In the genomic region with DNA sequence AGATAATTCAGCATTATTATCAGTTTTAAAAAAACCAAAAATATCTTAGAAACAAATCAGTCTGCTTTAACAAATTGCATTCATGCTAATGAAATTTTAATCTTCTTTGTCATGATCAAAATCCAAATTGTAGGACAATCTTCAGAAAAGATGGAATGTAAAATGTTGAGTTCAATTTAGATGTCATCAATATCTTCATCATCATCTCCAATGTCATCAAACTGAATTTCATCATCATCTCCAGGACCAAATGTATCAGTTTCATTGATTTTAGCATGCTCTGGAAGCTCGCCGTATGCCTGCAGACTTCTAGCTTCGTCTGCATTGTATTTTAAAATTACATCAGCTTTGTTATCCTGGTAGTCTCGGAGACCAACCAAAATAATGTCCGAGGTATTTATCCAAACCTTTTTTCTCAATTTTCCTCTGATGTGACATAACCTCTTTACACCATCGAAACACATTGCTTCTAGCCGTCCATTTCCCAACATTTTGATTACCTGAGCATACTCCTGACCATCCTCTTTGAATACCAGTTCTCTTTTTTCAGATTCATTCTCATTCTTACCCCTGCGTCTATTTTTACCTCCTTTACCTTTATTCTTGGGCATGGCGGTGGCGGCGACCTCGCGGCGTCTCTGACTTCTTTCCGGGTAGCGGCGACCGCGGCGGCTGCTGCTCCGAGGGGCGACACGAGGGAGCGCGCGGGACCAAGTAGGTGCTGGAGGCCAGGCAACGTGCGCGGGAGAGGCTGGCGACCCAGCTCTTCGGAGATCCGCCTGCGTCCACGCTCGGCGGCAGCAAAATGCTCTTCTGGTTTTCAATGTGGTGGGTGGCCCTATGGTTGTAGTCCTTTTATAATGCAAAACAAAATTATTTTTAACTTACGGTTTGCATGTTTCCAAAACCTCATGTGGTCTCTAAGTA, we compare ENCODE assay signal across 8 cellular contexts. TPM values are rescaled to one million over a fixed set of nuclear protein-coding genes. Genes with fewer than 3 reads are reported as not detected.
A peak's percentile ranks its signal among the peaks of the same experiment; 100 is the strongest.
DNase-seq lines count a peak whose midpoint lies in the region; ATAC-seq and TF ChIP-seq lines count a peak whose summit lies in the region.
"Not testable (repeated sequence)": the region's sequence is repeated elsewhere in the genome, so short reads cannot be mapped to it uniquely, and the experiment has no call there.
"Had no signal": no experiment of that assay in that cellular context is flagged by ENCODE, and none has a peak within 500 bp of the region (broad histone marks: within the 10 kb centered on the region; RNA-seq: fewer than 3 reads in every experiment).

No MANE protein-coding gene starts in this region.

- H3K4me3 ChIP-seq in iPS-20b (ENCODE audit: low read length): peak overlapping the region; percentile 33; the same call in 1 of the 2 replicates
- H3K4me3 ChIP-seq in trophoblast cell (ENCODE audit: low read depth, low read length): not testable (repeated sequence)

- H3K4me1 Mint-ChIP-seq in activated T-cell treated with anti-CD3 and anti-CD28 coated beads, Interleukin-2, amount 50 U/mL, for 24 hours (ENCODE audit: low read depth); central memory CD8-positive, alpha-beta T cell: not testable (repeated sequence)

- peak; percentile 50 for ATAC-seq in HG03354 (IDR thresholded peaks at IDR 0.05; ENCODE audit: poor library complexity, severe bottlenecking, unreplicated experiment)
- not testable (repeated sequence) for ATAC-seq in central memory CD8-positive, alpha-beta T cell (replicated peaks; ENCODE audit: extremely low read depth, poor library complexity, severe bottlenecking)

- peak; percentile 13 for DNase-seq in Daoy (ENCODE audit: low read depth)
- DNase-seq in activated T-cell treated with anti-CD3 and anti-CD28 coated beads, Interleukin-2, amount 50 U/mL, for 24 hours: peak; percentile 28
- not testable (repeated sequence) for DNase-seq in central memory CD8-positive, alpha-beta T cell (ENCODE audit: low spot score in 2 of 2)
- peak; percentile 26 to 48 for DNase-seq in trophoblast cell

- not testable (repeated sequence) for H3K27ac Mint-ChIP-seq in activated T-cell treated with anti-CD3 and anti-CD28 coated beads, Interleukin-2, amount 50 U/mL, for 24 hours; central memory CD8-positive, alpha-beta T cell (ENCODE audit: low read depth)

- not testable (repeated sequence) for H3K36me3 ChIP-seq in iPS-20b (ENCODE audit: insufficient read depth, low read depth, low read length); trophoblast cell (ENCODE audit: control insufficient read depth in 1 of 2, insufficient read depth in 2 of 2, low read length in 2 of 2)

- H4K8ac ChIP-seq in trophoblast cell (ENCODE audit: low read depth, low read length): not testable (repeated sequence)

- not testable (repeated sequence) for H3K18ac ChIP-seq in trophoblast cell (ENCODE audit: low read length)

- peak; percentile 42 for TF ChIP-seq POLR2A in Raji (IDR thresholded peaks at IDR 0.05; ENCODE audit: insufficient read depth, low read depth, low read length)

- peaks cover 19% of the 10 kb centered on the region for H3K27me3 Mint-ChIP-seq in activated T-cell treated with anti-CD3 and anti-CD28 coated beads, Interleukin-2, amount 50 U/mL, for 24 hours
- H3K27me3 Mint-ChIP-seq in central memory CD8-positive, alpha-beta T cell: peaks cover 11% of the 10 kb centered on the region

- not testable (repeated sequence) for H3K14ac ChIP-seq in trophoblast cell (ENCODE audit: low read length)

- H2BK5ac ChIP-seq in trophoblast cell (ENCODE audit: low read depth, low read length, poor library complexity): not testable (repeated sequence)

- H3K9me3 Mint-ChIP-seq in activated T-cell treated with anti-CD3 and anti-CD28 coated beads, Interleukin-2, amount 50 U/mL, for 24 hours; central memory CD8-positive, alpha-beta T cell: not testable (repeated sequence)

- H2AK5ac ChIP-seq in trophoblast cell (ENCODE audit: low read length): not testable (repeated sequence)

- not testable (repeated sequence) for H2BK12ac ChIP-seq in trophoblast cell (ENCODE audit: low read length)

- H2BK120ac ChIP-seq in trophoblast cell (ENCODE audit: insufficient read depth, low read length, poor library complexity): not testable (repeated sequence)

- peak overlapping the region; percentile 1 for H3K4me3 Mint-ChIP-seq in activated T-cell treated with anti-CD3 and anti-CD28 coated beads, Interleukin-2, amount 50 U/mL, for 24 hours
- H3K4me3 Mint-ChIP-seq in central memory CD8-positive, alpha-beta T cell: peak overlapping the region; percentile 23

- not testable (repeated sequence) for H3K9ac ChIP-seq in iPS-20b (ENCODE audit: low read depth, low read length); trophoblast cell (ENCODE audit: low read length)

- not testable (repeated sequence) for H3K27ac ChIP-seq in iPS-20b (ENCODE audit: low read length); trophoblast cell (ENCODE audit: low read depth, low read length)

- not testable (repeated sequence) for H2AFZ ChIP-seq in trophoblast cell (ENCODE audit: insufficient read depth, low read length, poor library complexity)

- not testable (repeated sequence) for H3K27me3 ChIP-seq in iPS-20b (ENCODE audit: insufficient read depth, low read length); trophoblast cell (ENCODE audit: insufficient read depth, low read length)

- H3K79me2 ChIP-seq in trophoblast cell (ENCODE audit: control insufficient read depth, insufficient read depth, low read length, poor library complexity): not testable (repeated sequence)

- H3K4me1 ChIP-seq in iPS-20b (ENCODE audit: insufficient read depth, low read length); trophoblast cell (ENCODE audit: control insufficient read depth in 1 of 2, insufficient read depth in 2 of 2, low read length in 2 of 2): not testable (repeated sequence)

- H4K12ac ChIP-seq in trophoblast cell (ENCODE audit: low read depth, low read length): not testable (repeated sequence)

- H3K36me3 Mint-ChIP-seq in activated T-cell treated with anti-CD3 and anti-CD28 coated beads, Interleukin-2, amount 50 U/mL, for 24 hours (ENCODE audit: low read depth); central memory CD8-positive, alpha-beta T cell (ENCODE audit: insufficient read depth): not testable (repeated sequence)

- no CpG with 5 or more reads among the region's 37 CpGs for WGBS in trophoblast cell (ENCODE audit: extremely low coverage, insufficient coverage, insufficient read length)

- not testable (repeated sequence) for H4K91ac ChIP-seq in trophoblast cell (ENCODE audit: low read depth, low read length)

- H3K23ac ChIP-seq in trophoblast cell (ENCODE audit: low read length): not testable (repeated sequence)

- H3K9me3 ChIP-seq in iPS-20b (ENCODE audit: insufficient read depth, low read depth, low read length); trophoblast cell (ENCODE audit: insufficient read depth, low read depth, low read length): not testable (repeated sequence)

- not testable (repeated sequence) for H3K79me1 ChIP-seq in trophoblast cell (ENCODE audit: low read length)

- H3K4me2 ChIP-seq in trophoblast cell (ENCODE audit: low read length): not testable (repeated sequence)

- not testable (repeated sequence) for H3K4ac ChIP-seq in trophoblast cell (ENCODE audit: low read depth, low read length)

RNA-seq across cellular contexts. Expression of a gene that starts 19.0 kb away (rescaled TPM):
- 306 and 832 TPM in 2 replicates for total RNA-seq in Daoy (2014; rRNA removed; shearing (Covaris generic))
- not detected in 2 replicates for polyA plus RNA-seq in trophoblast cell (2013)
- polyA plus RNA-seq: BJ had no signal

RNA-seq across cellular contexts. Expression of a gene that starts 54.6 kb away (rescaled TPM):
- 306 and 832 TPM in 2 replicates for total RNA-seq in Daoy (2014; rRNA removed; shearing (Covaris generic))
- polyA plus RNA-seq in trophoblast cell (2013): not detected in 2 replicates
- polyA plus RNA-seq: BJ had no signal
